Comparison of ENCODE assay signal across 25 cellular contexts in the genomic region with DNA sequence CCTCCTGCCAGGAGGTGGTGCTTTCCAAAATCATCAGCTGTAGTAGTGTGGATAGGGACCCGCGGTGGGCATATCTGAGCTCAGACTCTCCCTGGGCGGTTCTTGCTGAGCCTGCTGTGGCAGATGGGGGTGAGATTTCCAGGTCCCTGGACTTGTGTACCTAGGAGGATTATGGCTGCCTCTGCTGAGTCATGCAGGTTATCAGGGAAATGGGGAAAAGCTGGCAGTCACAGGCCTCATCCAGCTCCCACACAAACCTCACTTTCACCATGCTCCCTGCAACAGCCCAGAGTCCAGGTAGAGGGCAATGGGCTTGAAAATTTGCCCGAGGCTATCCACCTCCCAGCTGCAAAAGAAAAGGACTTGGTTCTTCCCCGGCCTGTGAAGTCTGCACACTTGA. TPM values are rescaled to one million over a fixed set of nuclear protein-coding genes. Genes with fewer than 3 reads are reported as not detected.
DNase-seq lines count a peak whose midpoint lies in the region; ATAC-seq, FAIRE-seq and TF ChIP-seq lines count a peak whose summit lies in the region.
"Had no signal": no experiment of that assay in that cellular context is flagged by ENCODE, and none has a peak within 500 bp of the region (broad histone marks: within the 10 kb centered on the region; RNA-seq: fewer than 3 reads in every experiment).

No MANE protein-coding gene starts in this region.

- no peak overlapping the region for H3K4me3 ChIP-seq in body of pancreas
- no peak overlapping the region for H3K4me3 ChIP-seq in pancreas
- no peak overlapping the region for H3K4me3 ChIP-seq in sigmoid colon
- H3K4me3 ChIP-seq: coronary artery, prostate gland, spleen had no signal

- H3K9me3 ChIP-seq in body of pancreas (no peaks in the 10 kb centered on the region), pancreas (no peaks in the 10 kb centered on the region), sigmoid colon (no peaks in the 10 kb centered on the region)
- H3K9me3 ChIP-seq: prostate gland had no signal

- intact Hi-C loops in body of pancreas (cut with DNase I) (no loop called here), pancreas (cut with DNase I) (loop anchor here in 1 of 3 donors (10.0 kb wide), 1 partner anchor 75 kb away; no protein-coding TSS in a partner anchor), sigmoid colon (cut with DNase I) (no loop called here)

- TF ChIP-seq CTCF in body of pancreas (IDR thresholded peaks at IDR 0.05) (no peak), pancreas (IDR thresholded peaks at IDR 0.05) (no peak), sigmoid colon (IDR thresholded peaks at IDR 0.05) (no peak), progenitor cell of endocrine pancreas (IDR thresholded peaks at IDR 0.05; ENCODE audit: unreplicated experiment) (no peak)

- FAIRE-seq in pancreas (lab: Jason Lieb, UNC) = no peak
- FAIRE-seq: endothelial cell of umbilical vein had no signal

- H3K9me3 Mint-ChIP-seq in activated naive CD8-positive, alpha-beta T cell treated with anti-CD3 and anti-CD28 coated beads for 36 hours = no peaks in the 10 kb centered on the region
- H3K9me3 Mint-ChIP-seq in progenitor cell of endocrine pancreas (ENCODE audit: low read depth) = peaks cover 3% of the 10 kb centered on the region

- H3K4me3 Mint-ChIP-seq in activated naive CD8-positive, alpha-beta T cell treated with anti-CD3 and anti-CD28 coated beads for 36 hours = no peak overlapping the region
- H3K4me3 Mint-ChIP-seq in progenitor cell of endocrine pancreas (ENCODE audit: low read depth) = no peak overlapping the region
- H3K4me3 Mint-ChIP-seq: activated CD8-positive, alpha-beta T cell treated with anti-CD3 and anti-CD28 coated beads, Interleukin-2, amount 10 ng/mL, durations not matched to agents 7 days and 5 days; activated naive CD4-positive, alpha-beta T cell treated with anti-CD3 and anti-CD28 coated beads, Interleukin-2, amount 50 U/mL, for 24 hours; nephron progenitor cell had no signal

- H3K27ac ChIP-seq in body of pancreas (no peak overlapping the region), pancreas (no peak overlapping the region), sigmoid colon (no peak overlapping the region)
- H3K27ac ChIP-seq: C4-2B, coronary artery, prostate gland, spleen had no signal

- no peak for TF ChIP-seq EP300 in sigmoid colon (IDR thresholded peaks at IDR 0.05)

- H3K27me3 Mint-ChIP-seq in activated naive CD8-positive, alpha-beta T cell treated with anti-CD3 and anti-CD28 coated beads for 36 hours = peaks cover 7% of the 10 kb centered on the region
- H3K27me3 Mint-ChIP-seq in progenitor cell of endocrine pancreas = no peaks in the 10 kb centered on the region

- WGBS in body of pancreas, 2 donors = 75 to 82% methylated on average over 5 of the region's 5 CpGs
- 65 to 76% methylated on average over 5 of the region's 5 CpGs for WGBS in pancreas, 2 donors
- 80 to 84% methylated on average over 5 of the region's 5 CpGs for WGBS in sigmoid colon, 2 donors

- H3K36me3 ChIP-seq in body of pancreas (replicated peaks in 1 of 2; ENCODE audit: insufficient read depth in 1 of 2, low read depth in 2 of 2) (no peaks in the 10 kb centered on the region), pancreas (no peaks in the 10 kb centered on the region), sigmoid colon (no peaks in the 10 kb centered on the region)
- H3K36me3 ChIP-seq: brain microvascular endothelial cell, prostate gland, spleen had no signal

- ATAC-seq in body of pancreas (no peak), pancreas (peak in 3 of 4 donors; percentile 11 to 69 (median 18))
- ATAC-seq: activated CD8-positive, alpha-beta T cell treated with anti-CD3 and anti-CD28 coated beads, Interleukin-2, amount 10 ng/mL, durations not matched to agents 7 days and 5 days had no signal

- H3K27ac Mint-ChIP-seq in activated naive CD8-positive, alpha-beta T cell treated with anti-CD3 and anti-CD28 coated beads for 36 hours = no peak overlapping the region
- no peak overlapping the region for H3K27ac Mint-ChIP-seq in progenitor cell of endocrine pancreas
- H3K27ac Mint-ChIP-seq: activated CD8-positive, alpha-beta T cell treated with anti-CD3 and anti-CD28 coated beads, Interleukin-2, amount 10 ng/mL, durations not matched to agents 7 days and 5 days; activated naive CD4-positive, alpha-beta T cell treated with anti-CD3 and anti-CD28 coated beads, Interleukin-2, amount 50 U/mL, for 24 hours; nephron progenitor cell had no signal

- H3K4me1 Mint-ChIP-seq in activated naive CD8-positive, alpha-beta T cell treated with anti-CD3 and anti-CD28 coated beads for 36 hours = no peaks in the 10 kb centered on the region
- H3K4me1 Mint-ChIP-seq in progenitor cell of endocrine pancreas (ENCODE audit: low read depth) = no peaks in the 10 kb centered on the region
- H3K4me1 Mint-ChIP-seq: activated naive CD4-positive, alpha-beta T cell treated with anti-CD3 and anti-CD28 coated beads, Interleukin-2, amount 50 U/mL, for 24 hours; nephron progenitor cell had no signal

- TF ChIP-seq POLR2A in body of pancreas (IDR thresholded peaks at IDR 0.05) (no peak), sigmoid colon (IDR thresholded peaks at IDR 0.05) (no peak)

- no peaks in the 10 kb centered on the region for H3K36me3 Mint-ChIP-seq in activated naive CD8-positive, alpha-beta T cell treated with anti-CD3 and anti-CD28 coated beads for 36 hours
- H3K36me3 Mint-ChIP-seq in progenitor cell of endocrine pancreas (ENCODE audit: insufficient read depth) = no peaks in the 10 kb centered on the region

- peak; percentile 17 for DNase-seq in NCI-H748 (lab: John Stamatoyannopoulos, UW; ENCODE audit: unreplicated experiment)
- DNase-seq in NCI-H748 treated with DMSO at 0.1 percent for 48 hours (lab: John Stamatoyannopoulos, UW) = no peak
- peak; percentile 15 for DNase-seq in NCI-H2171 treated with DMSO at 0.1 percent for 48 hours (lab: John Stamatoyannopoulos, UW)
- peak; percentile 10 to 54 (median 16) for DNase-seq in body of pancreas
- DNase-seq in pancreas = peak in 2 of 6 donors; percentile 23 to 41
- no peak for DNase-seq in activated naive CD8-positive, alpha-beta T cell treated with anti-CD3 and anti-CD28 coated beads for 36 hours
- no peak for DNase-seq in sigmoid colon
- no peak for DNase-seq in progenitor cell of endocrine pancreas (ENCODE audit: low spot score, unreplicated experiment)
- DNase-seq: ACHN; activated CD8-positive, alpha-beta T cell treated with anti-CD3 and anti-CD28 coated beads, Interleukin-2, amount 10 ng/mL, durations not matched to agents 7 days and 5 days; activated T-cell treated with anti-CD3 and anti-CD28 coated beads, Interleukin-2, amount 50 U/mL, for 48 hours; GF-D8; MM.1S; NCI-H1694; nephron progenitor cell; spleen; stimulated activated CD4-positive, alpha-beta T cell treated with anti-CD3 and anti-CD28 coated beads, Interleukin-4, amount 100 ng/mL, for 4 hours; T-helper 2 cell had no signal

- H3K27me3 ChIP-seq in body of pancreas = no peaks in the 10 kb centered on the region
- H3K27me3 ChIP-seq in pancreas = no peaks in the 10 kb centered on the region
- no peaks in the 10 kb centered on the region for H3K27me3 ChIP-seq in sigmoid colon
- H3K27me3 ChIP-seq: brain microvascular endothelial cell had no signal

- peaks cover 4% of the 10 kb centered on the region for H3K4me1 ChIP-seq in body of pancreas
- H3K4me1 ChIP-seq in pancreas = no peaks in the 10 kb centered on the region
- H3K4me1 ChIP-seq in sigmoid colon = peaks cover 0 to 9% (median 4%) of the 10 kb centered on the region in 4 donors
- H3K4me1 ChIP-seq: prostate gland, spleen had no signal

RNA-seq across cellular contexts. Expression of gene MAMDC2, which starts 23.4 kb away (rescaled TPM):
- total RNA-seq in body of pancreas (10 to 100 TPM in 1 of 2 donors, 1 to 10 TPM in 1; 4.0 to 17.1 TPM), pancreas (1 to 10 TPM; 1.1 to 4.7 (median 1.3) TPM), sigmoid colon (100 to 1,000 TPM in 3 of 4 donors, 10 to 100 TPM in 1; 89.9 to 167 (median 137) TPM), progenitor cell of endocrine pancreas (0.27 and 0.60 TPM in 2 replicates)
- polyA plus RNA-seq in pancreas (1 to 10 TPM in 1 of 2 donors, under 1 TPM in 1; 0.95 to 1.9 TPM), sigmoid colon (1 to 10 TPM; 2.5 to 5.3 (median 4.2) TPM)
- not detected for total RNA-seq in activated naive CD8-positive, alpha-beta T cell treated with anti-CD3 and anti-CD28 coated beads for 36 hours
- total RNA-seq: activated CD8-positive, alpha-beta T cell treated with anti-CD3 and anti-CD28 coated beads, Interleukin-2, amount 10 ng/mL, durations not matched to agents 7 days and 5 days; NCI-H460 had no signal

Comparison
In these comparisons a context has a peak if more than half of its experiments do, and no peak if none do; other contexts are left out.
1. DNase-seq: peak in NCI-H748 (single experiment), NCI-H2171 treated with DMSO at 0.1 percent for 48 hours (single experiment) and body of pancreas (4 of 4); none in NCI-H748 treated with DMSO at 0.1 percent for 48 hours (single experiment), activated naive CD8-positive, alpha-beta T cell treated with anti-CD3 and anti-CD28 coated beads for 36 hours (single experiment), sigmoid colon (single experiment) and progenitor cell of endocrine pancreas (single experiment).
2. RNA of gene MAMDC2, which starts 23.4 kb away (total RNA-seq): 89.9 to 167 TPM in sigmoid colon; 4.0 to 17.1 TPM in body of pancreas, 1.1 to 4.7 TPM in pancreas, 0.27 to 0.60 TPM in progenitor cell of endocrine pancreas and not detected in activated naive CD8-positive, alpha-beta T cell treated with anti-CD3 and anti-CD28 coated beads for 36 hours; every median in the first group is over 4 times any median in the second.